ENCODE assay signal across 16 cellular contexts in the genomic region with DNA sequence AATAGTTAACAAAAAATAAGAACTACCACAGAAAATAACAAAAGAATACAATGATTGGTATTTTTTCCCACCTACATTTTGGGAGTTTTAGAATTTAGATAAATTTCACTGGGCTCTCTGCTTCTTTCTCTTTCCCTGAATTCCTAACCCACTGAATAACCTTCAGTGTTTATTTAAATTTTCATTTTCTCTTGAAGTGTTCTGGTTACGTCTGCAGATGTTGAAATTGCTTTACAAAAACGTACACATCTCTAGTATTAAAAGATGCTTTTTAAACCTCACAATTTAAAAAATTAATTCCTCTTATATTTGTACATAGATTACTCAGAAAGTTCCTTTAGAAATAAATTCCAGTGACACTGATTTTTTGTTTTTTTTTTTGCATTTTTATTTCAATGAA.
DNase-seq lines count a peak whose midpoint lies in the region; ATAC-seq and TF ChIP-seq lines count a peak whose summit lies in the region.
"Had no signal": no experiment of that assay in that cellular context is flagged by ENCODE, and none has a peak within 500 bp of the region (broad histone marks: within the 10 kb centered on the region; RNA-seq: fewer than 3 reads in every experiment).

No MANE protein-coding gene starts in this region.

- peaks cover 10% of the 10 kb centered on the region for H3K4me1 Mint-ChIP-seq in GM23338
- H3K4me1 Mint-ChIP-seq in activated naive CD4-positive, alpha-beta T cell treated with anti-CD3 and anti-CD28 coated beads, Interleukin-2, amount 10 ng/mL, durations not matched to agents 7 days and 5 days = no peaks in the 10 kb centered on the region
- H3K4me1 Mint-ChIP-seq: CD4-positive, CD25-positive, alpha-beta regulatory T cell had no signal

- 0 out of 2 replicates have a peak overlapping the region, but pooled peaks have one; percentile 48 for H2AFZ ChIP-seq in GM23338

- no peak overlapping the region for H3K4me3 Mint-ChIP-seq in GM23338
- H3K4me3 Mint-ChIP-seq in activated naive CD4-positive, alpha-beta T cell treated with anti-CD3 and anti-CD28 coated beads, Interleukin-2, amount 10 ng/mL, durations not matched to agents 7 days and 5 days = no peak overlapping the region
- H3K4me3 Mint-ChIP-seq: CD4-positive, CD25-positive, alpha-beta regulatory T cell had no signal

- CTCF ChIA-PET in activated naive CD4-positive, alpha-beta T cell treated with anti-CD3 and anti-CD28 coated beads, Interleukin-2, amount 10 ng/mL, durations not matched to agents 7 days and 5 days (lab: Charles Lee) = no interaction called here

- no peak overlapping the region for H3K27ac ChIP-seq in GM23338 (ENCODE audit: low read depth)
- H3K27ac ChIP-seq in sigmoid colon = peak overlapping the region in 3 of 4 donors; percentile 42 to 64 (median 62)
- no peak overlapping the region for H3K27ac ChIP-seq in esophagus squamous epithelium

- DNase-seq in GM23338 (ENCODE audit: low spot score) (no peak), choroid plexus epithelial cell (ENCODE audit: low read depth) (peak; percentile 17), fibroblast of the aortic adventitia (ENCODE audit: low read depth) (peak; percentile 38), sigmoid colon (no peak), NCI-H1417 treated with DMSO at 0.1 percent for 48 hours (lab: John Stamatoyannopoulos, UW) (no peak), esophagus squamous epithelium (lab: John Stamatoyannopoulos, UW) (no peak)
- no peak for DNase-seq in activated naive CD4-positive, alpha-beta T cell treated with anti-CD3 and anti-CD28 coated beads, Interleukin-2, amount 10 ng/mL, durations not matched to agents 7 days and 5 days
- DNase-seq: BE2C; C1 segment of cervical spinal cord; Caco-2; CD4-positive, CD25-positive, alpha-beta regulatory T cell; DMS153; DMS79; GF-D8 had no signal

- H3K36me3 Mint-ChIP-seq in GM23338 (ENCODE audit: low read depth) = no peaks in the 10 kb centered on the region
- H3K36me3 Mint-ChIP-seq in activated naive CD4-positive, alpha-beta T cell treated with anti-CD3 and anti-CD28 coated beads, Interleukin-2, amount 10 ng/mL, durations not matched to agents 7 days and 5 days = no peaks in the 10 kb centered on the region
- H3K36me3 Mint-ChIP-seq: CD4-positive, CD25-positive, alpha-beta regulatory T cell had no signal

- no peak overlapping the region for H3K27ac Mint-ChIP-seq in GM23338
- no peak overlapping the region for H3K27ac Mint-ChIP-seq in activated naive CD4-positive, alpha-beta T cell treated with anti-CD3 and anti-CD28 coated beads, Interleukin-2, amount 10 ng/mL, durations not matched to agents 7 days and 5 days
- H3K27ac Mint-ChIP-seq: CD4-positive, CD25-positive, alpha-beta regulatory T cell had no signal

- no peak for TF ChIP-seq CTCF in GM23338 (conservative IDR thresholded peaks at IDR 0.05; ENCODE audit: low read depth in 2 of 2)
- no peak for TF ChIP-seq CTCF in choroid plexus epithelial cell (conservative IDR thresholded peaks at IDR 0.05; ENCODE audit: low read depth, low read length)
- TF ChIP-seq CTCF in fibroblast of the aortic adventitia (IDR thresholded peaks at IDR 0.05; ENCODE audit: insufficient read depth, low read length) = no peak
- TF ChIP-seq CTCF in sigmoid colon (IDR thresholded peaks at IDR 0.05) = no peak
- no peak for TF ChIP-seq CTCF in esophagus squamous epithelium (IDR thresholded peaks at IDR 0.05)

- intact Hi-C loops in sigmoid colon (cut with DNase I) = loop anchor here (5.0 kb wide), 1 partner anchor 69 kb away; no protein-coding TSS in a partner anchor
- intact Hi-C loops in esophagus squamous epithelium (cut with DNase I) = no loop called here

- H3K9me3 ChIP-seq in sigmoid colon (no peaks in the 10 kb centered on the region), esophagus squamous epithelium (no peaks in the 10 kb centered on the region)
- H3K9me3 ChIP-seq: BE2C, Caco-2, HAP-1 had no signal

- TF ChIP-seq EP300 in sigmoid colon (IDR thresholded peaks at IDR 0.05) = no peak

- WGBS in sigmoid colon, 2 donors = 44 to 65% methylated on average over 2 of the region's 2 CpGs
- 55 to 75% methylated on average over 2 of the region's 2 CpGs for WGBS in esophagus squamous epithelium, 2 donors

- H3K36me3 ChIP-seq in GM23338 (ENCODE audit: insufficient read depth) = no peaks in the 10 kb centered on the region
- H3K36me3 ChIP-seq in sigmoid colon = no peaks in the 10 kb centered on the region
- no peaks in the 10 kb centered on the region for H3K36me3 ChIP-seq in esophagus squamous epithelium
- H3K36me3 ChIP-seq: BE2C, HAP-1 had no signal

- H3K4me3 ChIP-seq in GM23338 (no peak overlapping the region), choroid plexus epithelial cell (ENCODE audit: low read depth, low read length) (no peak overlapping the region), fibroblast of the aortic adventitia (ENCODE audit: low read depth, low read length) (no peak overlapping the region), sigmoid colon (no peak overlapping the region), esophagus squamous epithelium (no peak overlapping the region)
- H3K4me3 ChIP-seq: HAP-1, K562 had no signal

- H3K4me2 ChIP-seq in GM23338 = no peak overlapping the region

- H3K9me3 Mint-ChIP-seq in GM23338 = no peaks in the 10 kb centered on the region
- H3K9me3 Mint-ChIP-seq in activated naive CD4-positive, alpha-beta T cell treated with anti-CD3 and anti-CD28 coated beads, Interleukin-2, amount 10 ng/mL, durations not matched to agents 7 days and 5 days = no peaks in the 10 kb centered on the region

- TF ChIP-seq POLR2A in sigmoid colon (IDR thresholded peaks at IDR 0.05) (no peak), esophagus squamous epithelium (IDR thresholded peaks at IDR 0.05) (no peak)

- H3K9me2 ChIP-seq in GM23338 (ENCODE audit: insufficient read depth) = no peaks in the 10 kb centered on the region

- H3K4me1 ChIP-seq in GM23338 (ENCODE audit: insufficient read depth) = no peaks in the 10 kb centered on the region
- H3K4me1 ChIP-seq in sigmoid colon = peaks cover 0 to 65% (median 41%) of the 10 kb centered on the region in 4 donors
- H3K4me1 ChIP-seq in esophagus squamous epithelium = no peaks in the 10 kb centered on the region
- H3K4me1 ChIP-seq: BE2C, Caco-2, HAP-1 had no signal

- no peaks in the 10 kb centered on the region for H3K79me2 ChIP-seq in GM23338 (replicated peaks; ENCODE audit: insufficient read depth)

- no peaks in the 10 kb centered on the region for H3F3A ChIP-seq in GM23338 (replicated peaks; ENCODE audit: low read depth)

- H3K27me3 ChIP-seq in GM23338 (ENCODE audit: insufficient read depth) (no peaks in the 10 kb centered on the region), sigmoid colon (no peaks in the 10 kb centered on the region), esophagus squamous epithelium (peaks cover 0 to 13% (median 0%) of the 10 kb centered on the region in 4 donors)
- H3K27me3 ChIP-seq: BE2C had no signal

- H3K27me3 Mint-ChIP-seq in GM23338 (ENCODE audit: insufficient read depth, low read depth, poor library complexity) = peaks cover 4% of the 10 kb centered on the region
- H3K27me3 Mint-ChIP-seq in activated naive CD4-positive, alpha-beta T cell treated with anti-CD3 and anti-CD28 coated beads, Interleukin-2, amount 10 ng/mL, durations not matched to agents 7 days and 5 days = peaks cover 6% of the 10 kb centered on the region
- H3K27me3 Mint-ChIP-seq: CD4-positive, CD25-positive, alpha-beta regulatory T cell had no signal

- no peaks in the 10 kb centered on the region for H4K20me1 ChIP-seq in GM23338 (replicated peaks; ENCODE audit: insufficient read depth)

- no peak for ATAC-seq in GM23338
- ATAC-seq: K562 had no signal

TF ChIP-seq in GM23338, 12 proteins besides CTCF, POLR2A, EP300 and RAD21 (continues in another document):
- TF ChIP-seq, protein P1, sequence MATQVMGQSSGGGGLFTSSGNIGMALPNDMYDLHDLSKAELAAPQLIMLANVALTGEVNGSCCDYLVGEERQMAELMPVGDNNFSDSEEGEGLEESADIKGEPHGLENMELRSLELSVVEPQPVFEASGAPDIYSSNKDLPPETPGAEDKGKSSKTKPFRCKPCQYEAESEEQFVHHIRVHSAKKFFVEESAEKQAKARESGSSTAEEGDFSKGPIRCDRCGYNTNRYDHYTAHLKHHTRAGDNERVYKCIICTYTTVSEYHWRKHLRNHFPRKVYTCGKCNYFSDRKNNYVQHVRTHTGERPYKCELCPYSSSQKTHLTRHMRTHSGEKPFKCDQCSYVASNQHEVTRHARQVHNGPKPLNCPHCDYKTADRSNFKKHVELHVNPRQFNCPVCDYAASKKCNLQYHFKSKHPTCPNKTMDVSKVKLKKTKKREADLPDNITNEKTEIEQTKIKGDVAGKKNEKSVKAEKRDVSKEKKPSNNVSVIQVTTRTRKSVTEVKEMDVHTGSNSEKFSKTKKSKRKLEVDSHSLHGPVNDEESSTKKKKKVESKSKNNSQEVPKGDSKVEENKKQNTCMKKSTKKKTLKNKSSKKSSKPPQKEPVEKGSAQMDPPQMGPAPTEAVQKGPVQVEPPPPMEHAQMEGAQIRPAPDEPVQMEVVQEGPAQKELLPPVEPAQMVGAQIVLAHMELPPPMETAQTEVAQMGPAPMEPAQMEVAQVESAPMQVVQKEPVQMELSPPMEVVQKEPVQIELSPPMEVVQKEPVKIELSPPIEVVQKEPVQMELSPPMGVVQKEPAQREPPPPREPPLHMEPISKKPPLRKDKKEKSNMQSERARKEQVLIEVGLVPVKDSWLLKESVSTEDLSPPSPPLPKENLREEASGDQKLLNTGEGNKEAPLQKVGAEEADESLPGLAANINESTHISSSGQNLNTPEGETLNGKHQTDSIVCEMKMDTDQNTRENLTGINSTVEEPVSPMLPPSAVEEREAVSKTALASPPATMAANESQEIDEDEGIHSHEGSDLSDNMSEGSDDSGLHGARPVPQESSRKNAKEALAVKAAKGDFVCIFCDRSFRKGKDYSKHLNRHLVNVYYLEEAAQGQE (IDR thresholded peaks at IDR 0.05; ENCODE audit: unreplicated experiment) = no peak
- TF ChIP-seq NANOG (IDR thresholded peaks at IDR 0.05; ENCODE audit: borderline replicate concordance) (no peak), EZH2phosphoT487 (IDR thresholded peaks at IDR 0.05; ENCODE audit: unreplicated experiment) (no peak), ETS1 (IDR thresholded peaks at IDR 0.05) (no peak), JUNB (IDR thresholded peaks at IDR 0.05; ENCODE audit: unreplicated experiment) (no peak), EZH2 (IDR thresholded peaks at IDR 0.05; ENCODE audit: low read depth, unreplicated experiment) (no peak), ZNF331 (CRISPR knock-in tag; IDR thresholded peaks at IDR 0.05; ENCODE audit: low read depth) (no peak), CREB1 (CRISPR knock-in tag; IDR thresholded peaks at IDR 0.05; ENCODE audit: low read depth) (no peak), POLR2AphosphoS5 (IDR thresholded peaks at IDR 0.05; ENCODE audit: low read depth) (no peak)

Comparison
In these comparisons a context has a peak if more than half of its experiments do, and no peak if none do; other contexts are left out.
1. DNase-seq: peak in choroid plexus epithelial cell (single experiment) and fibroblast of the aortic adventitia (single experiment); none in GM23338 (single experiment), sigmoid colon (single experiment), NCI-H1417 treated with DMSO at 0.1 percent for 48 hours (single experiment), activated naive CD4-positive, alpha-beta T cell treated with anti-CD3 and anti-CD28 coated beads, Interleukin-2, amount 10 ng/mL, durations not matched to agents 7 days and 5 days (single experiment) and esophagus squamous epithelium (single experiment).
2. H3K27ac ChIP-seq: peak in sigmoid colon (3 of 4); none in GM23338 (single experiment) and esophagus squamous epithelium (0 of 4).